ENCODE assay signal across 11 cellular contexts in the genomic region with DNA sequence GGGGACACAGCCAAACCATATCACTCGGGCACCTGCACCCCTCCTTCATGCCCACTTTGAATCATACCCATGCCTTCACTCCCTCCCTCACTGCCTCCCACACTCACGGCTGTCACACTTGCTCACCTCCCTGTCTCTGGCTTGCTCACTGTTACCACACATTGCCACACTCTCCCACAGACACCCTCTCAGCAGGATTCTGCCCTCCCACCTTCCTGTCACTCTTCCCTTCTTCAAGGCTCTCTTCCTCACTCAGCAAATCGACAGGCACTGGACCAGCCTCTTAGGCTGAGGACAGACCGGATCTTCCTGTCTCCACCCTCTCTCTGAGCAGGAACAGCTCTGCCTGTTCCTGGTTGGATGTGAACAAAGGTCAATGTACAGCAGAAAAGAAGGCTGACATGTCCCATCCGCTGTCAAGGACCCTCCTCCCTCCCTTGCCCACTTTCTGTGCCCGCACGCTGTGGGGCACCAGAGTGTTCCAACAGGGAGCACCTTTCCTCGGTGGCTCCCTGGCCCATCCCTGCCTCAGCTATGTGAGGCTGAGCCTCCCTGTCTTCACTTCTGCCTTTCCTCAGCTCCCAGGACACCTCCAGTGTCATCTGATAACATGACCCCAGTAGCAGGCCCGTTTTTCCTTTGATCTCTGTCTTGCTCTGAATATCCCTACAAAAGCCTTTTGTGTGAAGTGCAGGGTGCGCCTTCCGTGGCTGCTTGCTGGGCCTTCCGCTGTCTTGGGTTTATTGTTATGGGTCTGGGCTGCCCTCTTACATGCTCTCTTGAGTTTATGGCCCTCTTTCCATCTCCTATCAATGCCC. TPM values are rescaled to one million over a fixed set of nuclear protein-coding genes. Genes with fewer than 3 reads are reported as not detected.
DNase-seq lines count a peak whose midpoint lies in the region; ATAC-seq and TF ChIP-seq lines count a peak whose summit lies in the region.
"Had no signal": no experiment of that assay in that cellular context is flagged by ENCODE, and none has a peak within 500 bp of the region (broad histone marks: within the 10 kb centered on the region; RNA-seq: fewer than 3 reads in every experiment).

No MANE protein-coding gene starts in this region.

- no peaks in the 10 kb centered on the region for H3K36me3 ChIP-seq in trophoblast cell (ENCODE audit: control insufficient read depth in 1 of 2, insufficient read depth in 2 of 2, low read length in 2 of 2)
- H3K36me3 ChIP-seq: suprapubic skin had no signal

- TF ChIP-seq CTCF in HL-60 (IDR thresholded peaks at IDR 0.05; ENCODE audit: insufficient read depth, low read length) = no peak

- H3K4ac ChIP-seq in trophoblast cell (ENCODE audit: low read depth, low read length) = no peak overlapping the region

- no peak overlapping the region for H4K8ac ChIP-seq in trophoblast cell (ENCODE audit: low read depth, low read length)

- H3K14ac ChIP-seq in trophoblast cell (ENCODE audit: low read length) = no peak overlapping the region

- H3K9ac ChIP-seq in trophoblast cell (ENCODE audit: low read length) = no peak overlapping the region

- WGBS in trophoblast cell (ENCODE audit: extremely low coverage, insufficient coverage, insufficient read length) = no CpG with 5 or more reads among the region's 12 CpGs

- H2BK120ac ChIP-seq in trophoblast cell (ENCODE audit: insufficient read depth, low read length, poor library complexity) = no peak overlapping the region

- H3K27ac ChIP-seq in HL-60 (replicated peaks) (no peak overlapping the region), trophoblast cell (ENCODE audit: low read depth, low read length) (no peak overlapping the region)
- H3K27ac ChIP-seq: A549, suprapubic skin had no signal

- H2BK12ac ChIP-seq in trophoblast cell (ENCODE audit: low read length) = no peak overlapping the region

- H3K4me3 ChIP-seq in HL-60 (replicated peaks; ENCODE audit: insufficient read depth, low read length) (no peak overlapping the region), trophoblast cell (ENCODE audit: low read depth, low read length) (no peak overlapping the region)
- H3K4me3 ChIP-seq: A549, suprapubic skin had no signal

- H2BK5ac ChIP-seq in trophoblast cell (ENCODE audit: low read depth, low read length, poor library complexity) = no peak overlapping the region

- ATAC-seq in HG03025 (IDR thresholded peaks at IDR 0.05; ENCODE audit: low FRiP score, unreplicated experiment) = no peak
- ATAC-seq in HG02938 (IDR thresholded peaks at IDR 0.05; ENCODE audit: unreplicated experiment) = no peak
- no peak for ATAC-seq in HG02759 (IDR thresholded peaks at IDR 0.05; ENCODE audit: unreplicated experiment)
- ATAC-seq: A549, left lobe of liver had no signal

- no peak overlapping the region for H2AK5ac ChIP-seq in trophoblast cell (ENCODE audit: low read length)

- no peaks in the 10 kb centered on the region for H3K27me3 ChIP-seq in HL-60 (ENCODE audit: insufficient read depth, poor library complexity, severe bottlenecking)
- no peaks in the 10 kb centered on the region for H3K27me3 ChIP-seq in trophoblast cell (ENCODE audit: insufficient read depth, low read length)

- no peak overlapping the region for H2AFZ ChIP-seq in trophoblast cell (ENCODE audit: insufficient read depth, low read length, poor library complexity)

- H4K91ac ChIP-seq in trophoblast cell (ENCODE audit: low read depth, low read length) = no peak overlapping the region

- peak overlapping the region; percentile 5 for H3K18ac ChIP-seq in trophoblast cell (ENCODE audit: low read length)

- H3K79me1 ChIP-seq in trophoblast cell (ENCODE audit: low read length) = no peaks in the 10 kb centered on the region

- peaks cover 6% of the 10 kb centered on the region for H3K9me3 ChIP-seq in trophoblast cell (ENCODE audit: insufficient read depth, low read depth, low read length)
- H3K9me3 ChIP-seq: suprapubic skin had no signal

- H3K79me2 ChIP-seq in trophoblast cell (ENCODE audit: control insufficient read depth, insufficient read depth, low read length, poor library complexity) = no peaks in the 10 kb centered on the region

- DNase-seq in SIG-M5 treated with dmso at 0.1 percent for 504 hours (lab: John Stamatoyannopoulos, UW; ENCODE audit: unreplicated experiment) = peak; percentile 33
- DNase-seq in SIG-M5 (lab: John Stamatoyannopoulos, UW) = no peak
- peak; percentile 33 to 55 for DNase-seq in HL-60 (ENCODE audit: low read depth in 1 of 2, low spot score in 1 of 2)
- DNase-seq in activated T-helper 9 cell treated with anti-CD3 and anti-CD28 coated beads, Interleukin-2, amount 50 U/mL, for 16 hours (ENCODE audit: low read depth) = peak; percentile 4
- DNase-seq in trophoblast cell = no peak

- H3K4me1 ChIP-seq in trophoblast cell (ENCODE audit: control insufficient read depth in 1 of 2, insufficient read depth in 2 of 2, low read length in 2 of 2) = peaks cover 8 to 9% of the 10 kb centered on the region in 2 experiments
- H3K4me1 ChIP-seq: A549, suprapubic skin had no signal

- H4K12ac ChIP-seq in trophoblast cell (ENCODE audit: low read depth, low read length) = no peak overlapping the region

- no peak overlapping the region for H3K23ac ChIP-seq in trophoblast cell (ENCODE audit: low read length)

- no peak overlapping the region for H3K4me2 ChIP-seq in trophoblast cell (ENCODE audit: low read length)
- H3K4me2 ChIP-seq: A549 had no signal

RNA-seq across cellular contexts. Expression of a gene that starts 47.0 kb away (rescaled TPM):
- polyA plus RNA-seq in trophoblast cell (2013) = 0.05 TPM in 1 of 2 replicates, not detected in the other
- polyA plus RNA-seq: A549 had no signal

Comparison
In these comparisons a context has a peak if more than half of its experiments do, and no peak if none do; other contexts are left out.
1. DNase-seq: peak in SIG-M5 treated with dmso at 0.1 percent for 504 hours (single experiment), HL-60 (2 of 2) and activated T-helper 9 cell treated with anti-CD3 and anti-CD28 coated beads, Interleukin-2, amount 50 U/mL, for 16 hours (single experiment); none in SIG-M5 (single experiment) and trophoblast cell (0 of 2).